11 cellular contexts compared by ENCODE assay signal in genomic region chr2:112276954-112277353, GRCh38. TPM values are rescaled to one million over a fixed set of nuclear protein-coding genes. Genes with fewer than 3 reads are reported as not detected.
A peak's percentile ranks its signal among the peaks of the same experiment; 100 is the strongest.
DNase-seq lines count a peak whose midpoint lies in the region; FAIRE-seq and TF ChIP-seq lines count a peak whose summit lies in the region.
"Had no signal": no experiment of that assay in that cellular context is flagged by ENCODE, and none has a peak within 500 bp of the region (broad histone marks: within the 10 kb centered on the region; RNA-seq: fewer than 3 reads in every experiment).

No MANE protein-coding gene starts in this region.

- TF ChIP-seq CTCF in A673 (conservative IDR thresholded peaks at IDR 0.05; ENCODE audit: low read depth, low read length) (no peak), HEK293 (tag by site-specific recombination; IDR thresholded peaks at IDR 0.05) (no peak), astrocyte (IDR thresholded peaks at IDR 0.05; ENCODE audit: insufficient read depth, low read depth, low read length) (no peak), mesothelial cell of epicardium (IDR thresholded peaks at IDR 0.05; ENCODE audit: unreplicated experiment) (no peak)

- H3K27ac Mint-ChIP-seq in astrocyte (ENCODE audit: unreplicated experiment): no peak overlapping the region
- peak overlapping the region; percentile 67 for H3K27ac Mint-ChIP-seq in mesothelial cell of epicardium

- no peaks in the 10 kb centered on the region for H3K79me2 ChIP-seq in astrocyte (ENCODE audit: insufficient read depth, low read length)

- intact Hi-C loops in A673 (cut with micrococcal nuclease; ENCODE audit: unreplicated experiment): loop anchor here (5.0 kb wide), 1 partner anchor 305 kb away; the partner anchor contains the start of gene CHCHD5

- POLR2A ChIA-PET in A673 (lab: Charles Lee; ENCODE audit: low non-redundant PET) (no interaction called here), HEK293 (lab: Yijun Ruan, JAX) (no interaction called here)

- peaks cover 16% of the 10 kb centered on the region for H3K4me1 ChIP-seq in A673 (ENCODE audit: insufficient read depth, low read length, poor library complexity, severe bottlenecking)
- peaks cover 2% of the 10 kb centered on the region; the same call in 1 of the 2 replicates for H3K4me1 ChIP-seq in HEK293 (ENCODE audit: control insufficient read depth, insufficient read depth, low read length)
- peaks cover 6% of the 10 kb centered on the region for H3K4me1 ChIP-seq in astrocyte (ENCODE audit: insufficient read depth, low read length)

- DNase-seq in A673 (ENCODE audit: low spot score): no peak
- DNase-seq in astrocyte (ENCODE audit: low read depth): no peak
- no peak for DNase-seq in mesothelial cell of epicardium (ENCODE audit: low spot score in 2 of 2, unreplicated experiment in 2 of 2)
- DNase-seq in NCI-H187 (lab: John Stamatoyannopoulos, UW): no peak
- DNase-seq in G401 (ENCODE audit: low spot score): no peak
- no peak for DNase-seq in NCI-H526 treated with DMSO at 0.1 percent for 48 hours (lab: John Stamatoyannopoulos, UW)
- DNase-seq in SIG-M5 treated with dmso at 0.1 percent for 504 hours (lab: John Stamatoyannopoulos, UW; ENCODE audit: unreplicated experiment): no peak
- DNase-seq: effector CD8-positive, alpha-beta T cell; left colon had no signal

- H3K4me3 ChIP-seq in A673 (ENCODE audit: low read depth, low read length, poor library complexity, severe bottlenecking): peak overlapping the region; percentile 99
- H3K4me3 ChIP-seq in HEK293 (ENCODE audit: low read depth, low read length): no peak overlapping the region
- H3K4me3 ChIP-seq in astrocyte (ENCODE audit: insufficient read depth, low read depth, low read length): no peak overlapping the region

- H3K27me3 ChIP-seq in A673 (replicated peaks; ENCODE audit: insufficient read depth, low read depth, low read length, poor library complexity) (no peaks in the 10 kb centered on the region), astrocyte (ENCODE audit: insufficient read depth, low read length) (no peaks in the 10 kb centered on the region)

- H3K36me3 ChIP-seq in A673 (ENCODE audit: insufficient read depth, low read length, poor library complexity, severe bottlenecking) (no peaks in the 10 kb centered on the region), HEK293 (ENCODE audit: control insufficient read depth in 2 of 2, insufficient read depth in 1 of 2, low read length in 2 of 2) (no peaks in the 10 kb centered on the region), astrocyte (ENCODE audit: insufficient read depth, low read length) (no peaks in the 10 kb centered on the region)

- no peak for FAIRE-seq in astrocyte (lab: Jason Lieb, UNC)
- FAIRE-seq: D721Med had no signal

- H4K20me1 ChIP-seq in astrocyte (ENCODE audit: insufficient read depth, low read length): no peaks in the 10 kb centered on the region

- H3K4me2 ChIP-seq in astrocyte (ENCODE audit: low read length): peak overlapping the region; percentile 93

- H3K27me3 Mint-ChIP-seq in astrocyte (ENCODE audit: low read depth, unreplicated experiment) (no peaks in the 10 kb centered on the region), mesothelial cell of epicardium (ENCODE audit: low read depth) (no peaks in the 10 kb centered on the region)

- no peaks in the 10 kb centered on the region for H3K4me1 Mint-ChIP-seq in astrocyte (ENCODE audit: low read depth, unreplicated experiment)
- peaks cover 26% of the 10 kb centered on the region for H3K4me1 Mint-ChIP-seq in mesothelial cell of epicardium

- no peak overlapping the region for H2AFZ ChIP-seq in astrocyte (ENCODE audit: low read depth, low read length)

- H3K36me3 Mint-ChIP-seq in astrocyte (ENCODE audit: low read depth, unreplicated experiment): no peaks in the 10 kb centered on the region
- no peaks in the 10 kb centered on the region for H3K36me3 Mint-ChIP-seq in mesothelial cell of epicardium

- in situ Hi-C loops in G401 (cut with HindIII; ENCODE audit: low sequenced_read_pairs): no loop called here

- H3K9me3 ChIP-seq in A673 (ENCODE audit: low read depth, low read length, poor library complexity, severe bottlenecking) (no peaks in the 10 kb centered on the region), HEK293 (ENCODE audit: control insufficient read depth, insufficient read depth, low read depth, low read length) (no peaks in the 10 kb centered on the region), astrocyte (ENCODE audit: insufficient read depth, low read depth, low read length) (no peaks in the 10 kb centered on the region)

- H3K9me3 Mint-ChIP-seq in astrocyte (ENCODE audit: unreplicated experiment) (no peaks in the 10 kb centered on the region), mesothelial cell of epicardium (no peaks in the 10 kb centered on the region)

- BruUV-seq in A673 (replicated peaks; lab: Mats Ljungman, UMichigan): TSS peak; percentile 48

- H3K4me3 Mint-ChIP-seq in astrocyte (ENCODE audit: unreplicated experiment): peak overlapping the region; percentile 45
- peak overlapping the region; percentile 92 for H3K4me3 Mint-ChIP-seq in mesothelial cell of epicardium

- CTCF ChIA-PET in A673 (lab: Charles Lee) (no interaction called here), HEK293 (lab: Yijun Ruan, JAX) (interaction anchor here (0.7 to 0.9 kb wide), 3 partner anchors 18 to 798 kb away, joined by 3 to 6 read pairs (median 5); no protein-coding TSS in a partner anchor)

- no peak overlapping the region for H3K9ac ChIP-seq in astrocyte (ENCODE audit: low read length)

- H3K27ac ChIP-seq in A673 (ENCODE audit: low read depth, low read length, poor library complexity, severe bottlenecking) (peak overlapping the region; percentile 99), HEK293 (ENCODE audit: extremely low read depth, low read depth, low read length) (no peak overlapping the region), astrocyte (ENCODE audit: low read depth, low read length) (no peak overlapping the region)

TF ChIP-seq in HEK293, 187 proteins besides CTCF, POLR2A, EP300 and RAD21:
- TF ChIP-seq KLF1 (tag by site-specific recombination; IDR thresholded peaks at IDR 0.05): no peak
- 0 out of 2 replicates have a peak, but pooled peaks have one; percentile 39 for TF ChIP-seq PRDM6 (tag by site-specific recombination; IDR thresholded peaks at IDR 0.05)
- TF ChIP-seq GLIS1 (tag by site-specific recombination; IDR thresholded peaks at IDR 0.05): no peak

RNA-seq across cellular contexts. Expression of gene ZC3H6, which starts 1.6 kb away (rescaled TPM):
- total RNA-seq in A673 (2021) (7.6 and 14.0 TPM in 2 replicates), astrocyte (3.9 and 7.4 TPM in 2 replicates), mesothelial cell of epicardium (12.1 to 16.2 TPM (median 15.8 TPM) in 3 replicates)
- 0.98 and 1.7 TPM in 2 replicates for total RNA-seq in G401 (2014; rRNA removed; shearing (Covaris generic))

RNA-seq across cellular contexts. Expression of gene ZC3H8, which starts 22.1 kb away (rescaled TPM):
- total RNA-seq in A673 (2021) (19.7 and 23.2 TPM in 2 replicates), astrocyte (7.5 and 7.7 TPM in 2 replicates), mesothelial cell of epicardium (18.7 to 20.7 TPM (median 20.2 TPM) in 3 replicates)
- 3.7 and 3.8 TPM in 2 replicates for total RNA-seq in G401 (2014; rRNA removed; shearing (Covaris generic))
